1 cellular context compared by ENCODE assay signal in the genomic region with DNA sequence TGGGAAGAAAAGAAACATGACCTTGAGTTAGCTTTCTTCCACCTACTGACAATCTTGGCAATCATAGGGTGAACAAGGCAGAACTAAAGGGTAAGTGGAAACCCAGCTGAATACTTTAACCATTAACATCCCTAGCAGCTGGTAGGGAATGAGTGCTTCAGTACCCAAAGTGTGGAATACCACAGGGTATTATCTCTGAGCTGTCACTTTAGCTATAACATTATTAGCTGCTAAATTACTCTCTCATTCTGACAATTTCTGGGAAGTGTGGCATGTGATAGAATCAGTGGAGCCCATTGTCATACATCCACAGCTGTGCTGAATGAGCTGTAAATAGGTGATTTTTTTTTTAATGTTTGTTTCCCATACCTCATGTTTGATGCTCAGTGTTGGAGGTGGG.
A peak's percentile ranks its signal among the peaks of the same experiment; 100 is the strongest.
TF ChIP-seq lines count a peak whose summit lies in the region.

No MANE protein-coding gene starts in this region.

TF ChIP-seq in neural cell, 6 proteins besides CTCF, POLR2A, EP300 and RAD21 (continued from another document):
- TF ChIP-seq EZH2 (IDR thresholded peaks at IDR 0.05; ENCODE audit: borderline replicate concordance, insufficient read depth, low read length, poor library complexity, severe bottlenecking) (no peak), TAF1 (IDR thresholded peaks at IDR 0.05; ENCODE audit: low read depth) (no peak), SMC3 (conservative IDR thresholded peaks at IDR 0.05; ENCODE audit: poor library complexity) (no peak)
- TF ChIP-seq, protein P1, sequence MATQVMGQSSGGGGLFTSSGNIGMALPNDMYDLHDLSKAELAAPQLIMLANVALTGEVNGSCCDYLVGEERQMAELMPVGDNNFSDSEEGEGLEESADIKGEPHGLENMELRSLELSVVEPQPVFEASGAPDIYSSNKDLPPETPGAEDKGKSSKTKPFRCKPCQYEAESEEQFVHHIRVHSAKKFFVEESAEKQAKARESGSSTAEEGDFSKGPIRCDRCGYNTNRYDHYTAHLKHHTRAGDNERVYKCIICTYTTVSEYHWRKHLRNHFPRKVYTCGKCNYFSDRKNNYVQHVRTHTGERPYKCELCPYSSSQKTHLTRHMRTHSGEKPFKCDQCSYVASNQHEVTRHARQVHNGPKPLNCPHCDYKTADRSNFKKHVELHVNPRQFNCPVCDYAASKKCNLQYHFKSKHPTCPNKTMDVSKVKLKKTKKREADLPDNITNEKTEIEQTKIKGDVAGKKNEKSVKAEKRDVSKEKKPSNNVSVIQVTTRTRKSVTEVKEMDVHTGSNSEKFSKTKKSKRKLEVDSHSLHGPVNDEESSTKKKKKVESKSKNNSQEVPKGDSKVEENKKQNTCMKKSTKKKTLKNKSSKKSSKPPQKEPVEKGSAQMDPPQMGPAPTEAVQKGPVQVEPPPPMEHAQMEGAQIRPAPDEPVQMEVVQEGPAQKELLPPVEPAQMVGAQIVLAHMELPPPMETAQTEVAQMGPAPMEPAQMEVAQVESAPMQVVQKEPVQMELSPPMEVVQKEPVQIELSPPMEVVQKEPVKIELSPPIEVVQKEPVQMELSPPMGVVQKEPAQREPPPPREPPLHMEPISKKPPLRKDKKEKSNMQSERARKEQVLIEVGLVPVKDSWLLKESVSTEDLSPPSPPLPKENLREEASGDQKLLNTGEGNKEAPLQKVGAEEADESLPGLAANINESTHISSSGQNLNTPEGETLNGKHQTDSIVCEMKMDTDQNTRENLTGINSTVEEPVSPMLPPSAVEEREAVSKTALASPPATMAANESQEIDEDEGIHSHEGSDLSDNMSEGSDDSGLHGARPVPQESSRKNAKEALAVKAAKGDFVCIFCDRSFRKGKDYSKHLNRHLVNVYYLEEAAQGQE (IDR thresholded peaks at IDR 0.05; ENCODE audit: borderline replicate concordance) = peak; percentile 69
